In genomic region chr15:80695099-80695910, GRCh38 we compare ENCODE assay signal across 8 cellular contexts. TPM values are rescaled to one million over a fixed set of nuclear protein-coding genes. Genes with fewer than 3 reads are reported as not detected.
A peak's percentile ranks its signal among the peaks of the same experiment; 100 is the strongest.
DNase-seq lines count a peak whose midpoint lies in the region; ATAC-seq, FAIRE-seq and TF ChIP-seq lines count a peak whose summit lies in the region.

Gene ABHD17C, plus strand, starts transcription at chr15:80695310. Its CDS starts 120 bp downstream, at chr15:80695430.

- intact Hi-C loops in spleen (cut with DNase I; ENCODE audit: low total_unique reads): loop anchor here (10.0 kb wide), 1 partner anchor 79 kb away; the partner anchor contains the start of gene CEMIP

- peak; percentile 74 for ATAC-seq in GM23338
- no peak for ATAC-seq in HG03095 (IDR thresholded peaks at IDR 0.05; ENCODE audit: unreplicated experiment)

- H3K36me3 Mint-ChIP-seq in GM23338 (ENCODE audit: low read depth): no peaks in the 10 kb centered on the region; the same call in 2 of the 3 replicates

- peak within 1 kb of the TSS; percentile 84 for H3K9ac ChIP-seq in keratinocyte (ENCODE audit: control insufficient read depth, extremely low read depth, insufficient read depth, low read length)

- 0 out of 2 replicates have a peak, but pooled peaks cover 4% of the 10 kb centered on the region for H3F3A ChIP-seq in GM23338 (replicated peaks; ENCODE audit: low read depth)

- H3K4me3 Mint-ChIP-seq in GM23338: peak within 1 kb of the TSS; percentile 84

- DNase-seq in GM06990 (ENCODE audit: extremely low read depth, insufficient read length) (peak; percentile 76), GM23338 (ENCODE audit: low spot score) (peak; percentile 68), LoVo (ENCODE audit: low spot score) (peak; percentile 77), cerebellar cortex (ENCODE audit: low spot score) (peak; percentile 34), keratinocyte (ENCODE audit: low read depth, low spot score) (no peak), spleen (peak; percentile 91)

- H3K4me2 ChIP-seq in GM23338 (peak within 1 kb of the TSS; percentile 96), keratinocyte (ENCODE audit: control insufficient read depth, extremely low read depth, insufficient read depth, low read depth, low read length) (peak within 1 kb of the TSS; percentile 96)

- TF ChIP-seq CTCF in GM06990 (IDR thresholded peaks at IDR 0.05; ENCODE audit: insufficient read depth, low read length, poor library complexity, severe bottlenecking): no peak
- TF ChIP-seq CTCF in GM23338 (conservative IDR thresholded peaks at IDR 0.05; ENCODE audit: low read depth in 2 of 2): no peak
- TF ChIP-seq CTCF in VCaP (conservative IDR thresholded peaks at IDR 0.05): no peak
- TF ChIP-seq CTCF in keratinocyte (optimal IDR thresholded peaks at IDR 0.05 in 1 of 3, IDR thresholded peaks at IDR 0.05 in 1 of 3, conservative IDR thresholded peaks at IDR 0.05 in 1 of 3; ENCODE audit: extremely low read depth in 1 of 3, insufficient read depth in 2 of 3, low read length in 3 of 3): no peak
- no peak for TF ChIP-seq CTCF in spleen (IDR thresholded peaks at IDR 0.05 in 8 of 11, conservative IDR thresholded peaks at IDR 0.05 in 3 of 11)

- H3K9me1 ChIP-seq in keratinocyte (ENCODE audit: control insufficient read depth, extremely low read depth, insufficient read depth, low read length): no peaks in the 10 kb centered on the region

- H2AFZ ChIP-seq in GM23338: peak within 1 kb of the TSS; percentile 99
- H2AFZ ChIP-seq in keratinocyte (ENCODE audit: control insufficient read depth, low read length): peak within 1 kb of the TSS; percentile 79

- H3K4me1 Mint-ChIP-seq in GM23338: peaks cover 20% of the 10 kb centered on the region

- H3K36me3 ChIP-seq in GM06990 (ENCODE audit: control insufficient read depth, insufficient read depth, low read length): no peaks in the 10 kb centered on the region
- no peaks in the 10 kb centered on the region for H3K36me3 ChIP-seq in GM23338 (ENCODE audit: insufficient read depth)
- peaks cover 0 to 12% of the 10 kb centered on the region in 2 experiments for H3K36me3 ChIP-seq in keratinocyte (ENCODE audit: control insufficient read depth in 2 of 2, extremely low read depth in 1 of 2, insufficient read depth in 2 of 2, low read length in 2 of 2)
- no peaks in the 10 kb centered on the region for H3K36me3 ChIP-seq in spleen

- FAIRE-seq in keratinocyte (lab: Jason Lieb, UNC): no peak

- no peak for TF ChIP-seq POLR2A in spleen (IDR thresholded peaks at IDR 0.05)

- H3K27ac ChIP-seq in GM23338 (ENCODE audit: low read depth) (no peak within 1 kb of the TSS), VCaP (peak within 1 kb of the TSS; percentile 94), keratinocyte (ENCODE audit: control insufficient read depth, insufficient read depth, low read length) (peak within 1 kb of the TSS; percentile 76), spleen (peak within 1 kb of the TSS; percentile 57 to 89 (median 85))

- H3K27me3 ChIP-seq in GM06990 (replicated peaks; ENCODE audit: control insufficient read depth, insufficient read depth, low read length) (no peaks in the 10 kb centered on the region), GM23338 (ENCODE audit: insufficient read depth) (peaks cover 37% of the 10 kb centered on the region), keratinocyte (ENCODE audit: control insufficient read depth, extremely low read depth, insufficient read depth, low read length) (no peaks in the 10 kb centered on the region), spleen (replicated peaks in 1 of 7) (no peaks in the 10 kb centered on the region)

- dilution Hi-C loops in keratinocyte (cut with MboI; ENCODE audit: extremely low pct_ligation_motif_present, low sequenced_read_pairs): loop anchor here (25.0 kb wide), 1 partner anchor 108 kb away; no protein-coding TSS in a partner anchor

- WGBS in spleen, 5 donors: 0 to 1% (median 0%) methylated on average over 2 to 122 of the region's 122 CpGs

- H3K27me3 Mint-ChIP-seq in GM23338 (ENCODE audit: insufficient read depth, low read depth, poor library complexity): peaks cover 15% of the 10 kb centered on the region

- H3K4me3 ChIP-seq in GM06990 (replicated peaks; ENCODE audit: low read depth, low read length): peak within 1 kb of the TSS; percentile 77
- peak within 1 kb of the TSS; percentile 85 for H3K4me3 ChIP-seq in GM23338
- peak within 1 kb of the TSS; percentile 84 to 89 (median 85) for H3K4me3 ChIP-seq in keratinocyte (ENCODE audit: control insufficient read depth in 2 of 3, extremely low read depth in 1 of 3, insufficient read depth in 2 of 3, low read depth in 1 of 3, low read length in 3 of 3)
- peak within 1 kb of the TSS; percentile 69 to 91 (median 72) for H3K4me3 ChIP-seq in spleen

- H3K9me3 ChIP-seq in keratinocyte (ENCODE audit: control insufficient read depth, low read depth, low read length) (no peaks in the 10 kb centered on the region), spleen (no peaks in the 10 kb centered on the region)

- no peaks in the 10 kb centered on the region for H3K9me2 ChIP-seq in GM23338 (ENCODE audit: insufficient read depth)

- H3K79me2 ChIP-seq in GM23338 (replicated peaks; ENCODE audit: insufficient read depth): peaks cover 41% of the 10 kb centered on the region
- H3K79me2 ChIP-seq in keratinocyte (ENCODE audit: control insufficient read depth, insufficient read depth, low read length): peaks cover 46% of the 10 kb centered on the region

- H3K4me1 ChIP-seq in GM23338 (ENCODE audit: insufficient read depth) (peaks cover 14% of the 10 kb centered on the region), keratinocyte (ENCODE audit: control insufficient read depth, extremely low read depth, insufficient read depth, low read length) (peaks cover 31% of the 10 kb centered on the region), spleen (peaks cover 9 to 54% (median 32%) of the 10 kb centered on the region in 6 donors)

- H4K20me1 ChIP-seq in GM23338 (replicated peaks; ENCODE audit: insufficient read depth) (peaks cover 8% of the 10 kb centered on the region), keratinocyte (ENCODE audit: control insufficient read depth, extremely low read depth, insufficient read depth, low read length) (peaks cover 4% of the 10 kb centered on the region)

- H3K9me3 Mint-ChIP-seq in GM23338: no peaks in the 10 kb centered on the region

- no peak within 1 kb of the TSS for H3K27ac Mint-ChIP-seq in GM23338

RNA-seq across cellular contexts. Expression of gene ABHD17C, which starts in this region (rescaled TPM):
- 23.8 and 25.2 TPM in 2 replicates for total RNA-seq in GM23338 (2014; rRNA removed; shearing (Covaris generic))
- polyA plus RNA-seq in GM23338 (2016; fragmentation: Nextera tagmentation; extraction: Ambion mirVana): 9.1 and 11.3 TPM in 2 replicates
- polyA plus RNA-seq in keratinocyte: 11.8 to 27.8 TPM (median 23.3 TPM) in 3 replicates
- 10.0 TPM for polyA plus RNA-seq in keratinocyte (2011; ENCODE audit: low read depth)
- polyA plus RNA-seq in keratinocyte (2011; cell fraction: cytosol; rRNA removed): 14.5 and 22.5 TPM in 2 replicates
- polyA plus RNA-seq in keratinocyte (2011; cell fraction: nucleus; rRNA removed): 19.9 and 20.5 TPM in 2 replicates
- 14.6 and 35.5 TPM in 2 replicates for polyA plus RNA-seq in keratinocyte (2012; ENCODE audit: low replicate concordance)
- polyA minus RNA-seq in keratinocyte: 24.4 to 26.1 TPM (median 25.7 TPM) in 3 replicates
- polyA minus RNA-seq in keratinocyte (2011; cell fraction: cytosol; rRNA and poly(A)+ RNA removed): 18.4 TPM
- 12.3 and 17.6 TPM in 2 replicates for polyA minus RNA-seq in keratinocyte (2011; cell fraction: nucleus; rRNA and poly(A)+ RNA removed)
- total RNA-seq in spleen: 10 to 100 TPM in 6 of 7 donors, 1 to 10 TPM in 1; 9.9 to 17.0 (median 11.7) TPM
- 1 to 10 TPM; 4.2 to 7.8 (median 7.8) TPM for polyA plus RNA-seq in spleen
